Comparison of ENCODE assay signal across 1 cellular context in genomic region chr15:52179278-52180195, GRCh38.
TF ChIP-seq lines count a peak whose summit lies in the region.

No MANE protein-coding gene starts in this region.

TF ChIP-seq in SK-N-SH, 30 proteins besides CTCF, POLR2A, EP300 and RAD21 (continued from another document):
- TF ChIP-seq USF1 (IDR thresholded peaks at IDR 0.05; ENCODE audit: borderline replicate concordance, low read depth) (no peak), MAX (IDR thresholded peaks at IDR 0.05; ENCODE audit: low read depth) (peak; percentile 66; the same call in 1 of the 2 replicates)
